In genomic region chr7:13181221-13181620, GRCh38 we compare ENCODE assay signal across 14 cellular contexts.
DNase-seq lines count a peak whose midpoint lies in the region; ATAC-seq and TF ChIP-seq lines count a peak whose summit lies in the region.
"Had no signal": no experiment of that assay in that cellular context is flagged by ENCODE, and none has a peak within 500 bp of the region (broad histone marks: within the 10 kb centered on the region; RNA-seq: fewer than 3 reads in every experiment).

No MANE protein-coding gene starts in this region.

- H3K27me3 Mint-ChIP-seq in nephron progenitor cell (ENCODE audit: low read depth, poor library complexity) (no peaks in the 10 kb centered on the region), natural killer cell (ENCODE audit: low read depth in 2 of 2) (no peaks in the 10 kb centered on the region)

- no peak for TF ChIP-seq EP300 in ovary (IDR thresholded peaks at IDR 0.05)

- H3K27ac Mint-ChIP-seq in nephron progenitor cell (peak overlapping the region; percentile 23), natural killer cell (no peak overlapping the region)

- H3K4me1 Mint-ChIP-seq in nephron progenitor cell (peaks cover 28% of the 10 kb centered on the region), natural killer cell (no peaks in the 10 kb centered on the region)

- H3K9ac ChIP-seq in mesenchymal stem cell (ENCODE audit: low read length): no peak overlapping the region

- intact Hi-C loops in natural killer cell (cut with micrococcal nuclease) (no loop called here), ovary (cut with DNase I) (no loop called here)

- H3K36me3 Mint-ChIP-seq in nephron progenitor cell (ENCODE audit: low read depth) (no peaks in the 10 kb centered on the region), natural killer cell (no peaks in the 10 kb centered on the region)

- no peak for ATAC-seq in natural killer cell
- ATAC-seq: Right ventricle myocardium inferior had no signal

- no peak overlapping the region for H2BK15ac ChIP-seq in mesenchymal stem cell (ENCODE audit: low read depth, poor library complexity, severe bottlenecking)

- no peak overlapping the region for H2BK120ac ChIP-seq in mesenchymal stem cell (ENCODE audit: low read depth, low read length)

- H3K4me3 ChIP-seq in SJCRH30 (no peak overlapping the region), ovary (no peak overlapping the region), mesenchymal stem cell (ENCODE audit: insufficient read depth in 1 of 2, low read depth in 1 of 2, low read length in 2 of 2) (no peak overlapping the region)
- H3K4me3 ChIP-seq: HAP-1, prostate gland had no signal

- H3K9me3 Mint-ChIP-seq in nephron progenitor cell (no peaks in the 10 kb centered on the region), natural killer cell (peaks cover 0 to 2% of the 10 kb centered on the region in 2 donors)

- H2AK5ac ChIP-seq in mesenchymal stem cell (ENCODE audit: low read length, severe bottlenecking): no peak overlapping the region

- no peak overlapping the region for H3K4me2 ChIP-seq in mesenchymal stem cell (ENCODE audit: low read length, poor library complexity, severe bottlenecking)

- DNase-seq in DMS79 treated with DMSO at 0.1 percent for 48 hours (lab: John Stamatoyannopoulos, UW) (peak; percentile 53), NCI-H187 (lab: John Stamatoyannopoulos, UW) (peak; percentile 56 to 78), SJCRH30 (peak; percentile 37 to 55), nephron progenitor cell (peak; percentile 12), GM20000 (ENCODE audit: low spot score) (no peak), natural killer cell (no peak), ovary (no peak), mesenchymal stem cell (no peak)
- DNase-seq: NCI-H226; stimulated activated CD4-positive, alpha-beta T cell treated with anti-CD3 and anti-CD28 coated beads, Interleukin-4, amount 100 ng/mL, for 4 hours had no signal

- no peaks in the 10 kb centered on the region for H3K79me1 ChIP-seq in mesenchymal stem cell (replicated peaks; ENCODE audit: low read length, poor library complexity, severe bottlenecking)

- no peaks in the 10 kb centered on the region for H3K27me3 ChIP-seq in SJCRH30
- H3K27me3 ChIP-seq in ovary: no peaks in the 10 kb centered on the region
- H3K27me3 ChIP-seq in mesenchymal stem cell (ENCODE audit: control insufficient read depth in 1 of 2, insufficient read depth in 1 of 2, low read length in 2 of 2): no peaks in the 10 kb centered on the region

- no peak overlapping the region for H2AFZ ChIP-seq in mesenchymal stem cell (ENCODE audit: low read depth, low read length)

- no peak overlapping the region for H4K8ac ChIP-seq in mesenchymal stem cell (ENCODE audit: low read length)

- H4K91ac ChIP-seq in mesenchymal stem cell (ENCODE audit: low read length): no peak overlapping the region

- H3K4me1 ChIP-seq in SJCRH30 (peaks cover 23% of the 10 kb centered on the region), ovary (ENCODE audit: insufficient read depth) (no peaks in the 10 kb centered on the region), mesenchymal stem cell (ENCODE audit: control insufficient read depth, insufficient read depth, low read depth, low read length) (no peaks in the 10 kb centered on the region)
- H3K4me1 ChIP-seq: HAP-1, prostate gland had no signal

- no peak overlapping the region for H3K27ac ChIP-seq in SJCRH30
- no peak overlapping the region for H3K27ac ChIP-seq in ovary
- H3K27ac ChIP-seq in mesenchymal stem cell (ENCODE audit: low read length, poor library complexity, severe bottlenecking): no peak overlapping the region
- H3K27ac ChIP-seq: prostate gland, VCaP had no signal

- no peak overlapping the region for H2BK5ac ChIP-seq in mesenchymal stem cell (ENCODE audit: low read depth, low read length, poor library complexity, severe bottlenecking)

- no peak overlapping the region for H2BK12ac ChIP-seq in mesenchymal stem cell (ENCODE audit: low read length in 2 of 2)

- no peak for TF ChIP-seq CTCF in nephron progenitor cell (IDR thresholded peaks at IDR 0.05)
- TF ChIP-seq CTCF in GM20000 (IDR thresholded peaks at IDR 0.05; ENCODE audit: extremely low read depth, missing control alignments): no peak
- no peak for TF ChIP-seq CTCF in natural killer cell (IDR thresholded peaks at IDR 0.05)
- TF ChIP-seq CTCF in ovary (IDR thresholded peaks at IDR 0.05): no peak

- WGBS in ovary, 3 donors: 11 to 17% (median 14%) methylated on average over 3 of the region's 3 CpGs
- 17% methylated on average over 2 of the region's 3 CpGs for WGBS in mesenchymal stem cell

- no peaks in the 10 kb centered on the region for H3K36me3 ChIP-seq in SJCRH30
- no peaks in the 10 kb centered on the region for H3K36me3 ChIP-seq in ovary
- no peaks in the 10 kb centered on the region for H3K36me3 ChIP-seq in mesenchymal stem cell (ENCODE audit: control insufficient read depth in 1 of 2, insufficient read depth in 2 of 2, low read depth in 1 of 2, low read length in 2 of 2)
- H3K36me3 ChIP-seq: HAP-1, prostate gland had no signal

- H3K4ac ChIP-seq in mesenchymal stem cell (ENCODE audit: low read depth in 1 of 2, low read length in 2 of 2): no peak overlapping the region

- H3K18ac ChIP-seq in mesenchymal stem cell (ENCODE audit: low read depth in 1 of 2, low read length in 2 of 2): no peak overlapping the region

- TF ChIP-seq POLR2A in ovary (IDR thresholded peaks at IDR 0.05): no peak

- H3K4me3 Mint-ChIP-seq in nephron progenitor cell (no peak overlapping the region), natural killer cell (no peak overlapping the region)

- no peak overlapping the region for H3K23ac ChIP-seq in mesenchymal stem cell (ENCODE audit: low read length in 2 of 2)

- no peak overlapping the region for H3K14ac ChIP-seq in mesenchymal stem cell (ENCODE audit: low read length in 2 of 2)

- no peaks in the 10 kb centered on the region for H3K9me3 ChIP-seq in SJCRH30 (replicated peaks)
- no peaks in the 10 kb centered on the region for H3K9me3 ChIP-seq in ovary
- no peaks in the 10 kb centered on the region for H3K9me3 ChIP-seq in mesenchymal stem cell (ENCODE audit: control insufficient read depth, low read length)
- H3K9me3 ChIP-seq: HAP-1, prostate gland had no signal

Comparison
In these comparisons a context has a peak if more than half of its experiments do, and no peak if none do; other contexts are left out.
1. DNase-seq: peak in DMS79 treated with DMSO at 0.1 percent for 48 hours (single experiment), NCI-H187 (2 of 2), SJCRH30 (2 of 2) and nephron progenitor cell (single experiment); none in GM20000 (single experiment), natural killer cell (single experiment), ovary (0 of 5) and mesenchymal stem cell (single experiment).